11 cellular contexts compared by ENCODE assay signal in the genomic region with DNA sequence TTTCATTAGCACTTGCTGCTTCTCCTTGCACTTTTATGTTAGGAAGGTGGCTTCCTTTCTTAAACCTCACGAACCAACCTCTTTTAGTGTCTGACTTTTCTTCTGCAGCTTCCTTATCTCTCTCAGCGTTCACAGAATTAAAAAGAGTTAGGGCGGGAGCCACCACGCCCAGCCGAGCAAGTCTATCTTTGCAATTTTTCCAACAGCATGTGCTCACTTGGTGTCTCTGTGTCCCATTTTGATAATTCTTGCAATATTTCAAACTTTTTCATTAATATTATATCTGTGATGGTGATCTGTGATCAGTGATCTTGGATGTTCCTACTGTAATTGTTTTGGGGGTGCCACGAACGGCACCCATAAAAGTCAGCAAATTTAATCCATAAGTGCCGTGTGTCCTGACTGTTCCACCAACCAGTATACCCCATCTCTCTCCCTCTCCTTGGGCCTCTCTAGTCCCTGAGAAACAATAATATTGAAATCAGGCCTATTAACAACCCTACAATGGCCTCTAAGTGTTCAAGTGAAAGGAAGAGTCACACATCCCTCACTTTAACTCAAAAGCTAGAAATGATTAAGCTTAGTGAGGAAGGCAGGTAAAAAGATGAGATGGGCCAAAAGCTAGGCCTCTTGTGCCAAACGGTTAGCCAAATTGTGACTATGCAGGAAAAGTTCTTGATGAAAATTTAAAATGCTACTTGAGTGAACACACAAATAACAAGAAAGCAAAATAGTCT.
"Had no signal": no experiment of that assay in that cellular context is flagged by ENCODE, and none has a peak within 500 bp of the region (broad histone marks: within the 10 kb centered on the region; RNA-seq: fewer than 3 reads in every experiment).

No MANE protein-coding gene starts in this region.

- DNase-seq: activated CD4-positive, alpha-beta T cell treated with anti-CD3 and anti-CD28 coated beads for 48 hours; dorsolateral prefrontal cortex; hippocampal formation; kidney glomerular epithelial cell; naive B cell; posterior cingulate gyrus; transverse colon; WERI-Rb-1 had no signal

- H3K4me3 ChIP-seq: dorsolateral prefrontal cortex, transverse colon had no signal

- H3K4me1 ChIP-seq: transverse colon had no signal

- H3K36me3 ChIP-seq: transverse colon, WERI-Rb-1 had no signal

- H3K4me3 Mint-ChIP-seq: activated T-helper 1 cell treated with anti-CD3 and anti-CD28 coated beads, Interleukin-12 subunit alpha, Interleukin-12 subunit beta, Interleukin-2, Interleukin-4 antibody, amounts not matched to agents 30 ng/mL and 10 ng/mL and 1 ng/mL, durations not matched to agents 14 hours and 24 hours and 36 hours; naive B cell; T-helper 2 cell treated with Interferon-gamma antibody and Interleukin-4, amounts not matched to agents 5 μg/mL and 100 μg/mL, for 36 hours had no signal

- H3K27ac ChIP-seq: dorsolateral prefrontal cortex, transverse colon, WERI-Rb-1 had no signal

- H3K9me3 ChIP-seq: transverse colon had no signal

- ATAC-seq: esophagus mucosa had no signal

- H3K36me3 Mint-ChIP-seq: naive B cell had no signal

- H3K27ac Mint-ChIP-seq: activated T-helper 1 cell treated with anti-CD3 and anti-CD28 coated beads, Interleukin-12 subunit alpha, Interleukin-12 subunit beta, Interleukin-2, Interleukin-4 antibody, amounts not matched to agents 30 ng/mL and 10 ng/mL and 1 ng/mL, durations not matched to agents 14 hours and 24 hours and 36 hours; naive B cell; T-helper 2 cell treated with Interferon-gamma antibody and Interleukin-4, amounts not matched to agents 5 μg/mL and 100 μg/mL, for 36 hours had no signal

- H3K9me3 Mint-ChIP-seq: activated T-helper 1 cell treated with anti-CD3 and anti-CD28 coated beads, Interleukin-12 subunit alpha, Interleukin-12 subunit beta, Interleukin-2, Interleukin-4 antibody, amounts not matched to agents 30 ng/mL and 10 ng/mL and 1 ng/mL, durations not matched to agents 14 hours and 24 hours and 36 hours; naive B cell; T-helper 2 cell treated with Interferon-gamma antibody and Interleukin-4, amounts not matched to agents 5 μg/mL and 100 μg/mL, for 36 hours had no signal
